ENCODE assay signal across 8 cellular contexts in the genomic region with DNA sequence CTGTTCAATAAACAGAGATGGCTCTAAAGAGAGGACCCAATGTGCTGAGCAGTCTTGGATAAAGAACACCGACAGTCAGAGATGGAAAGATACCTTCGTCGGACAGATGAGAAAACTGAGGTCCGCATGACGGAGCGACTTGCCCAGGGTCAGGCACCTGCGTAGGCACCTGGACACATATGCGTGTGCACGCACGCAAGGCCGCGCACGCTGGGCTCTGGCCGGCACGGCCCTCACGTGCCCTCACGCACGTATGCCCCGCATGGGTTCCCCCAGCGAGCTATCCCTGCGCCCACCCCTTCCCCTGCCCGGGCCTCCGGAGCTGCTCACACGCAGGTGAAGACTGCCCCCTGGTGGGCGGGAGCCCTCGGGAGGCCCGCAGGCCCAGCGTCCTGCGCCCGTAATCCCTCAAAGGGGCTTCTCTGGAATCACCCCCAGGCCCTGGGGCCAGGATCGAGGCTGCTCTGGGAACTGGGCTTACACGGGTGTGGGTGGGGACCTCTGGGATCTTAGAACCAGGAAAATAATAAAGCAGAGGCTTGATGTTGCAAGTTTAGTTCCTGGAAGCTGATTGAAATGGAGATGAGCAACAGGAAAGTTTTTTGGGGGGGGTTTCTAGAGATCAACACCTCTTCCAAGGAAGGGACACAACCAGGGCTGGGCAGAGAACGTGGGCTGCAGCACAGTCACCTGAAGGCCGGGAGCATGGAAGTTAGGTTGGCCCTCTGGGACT.
DNase-seq lines count a peak whose midpoint lies in the region; TF ChIP-seq lines count a peak whose summit lies in the region.

No MANE protein-coding gene starts in this region.

- peak overlapping the region; percentile 38 for H3K9ac ChIP-seq in mucosa of stomach (ENCODE audit: low read length)

- H3K4me3 ChIP-seq in mucosa of stomach (ENCODE audit: low read length) = no peak overlapping the region

- H3K4me3 Mint-ChIP-seq in endothelial cell (ENCODE audit: unreplicated experiment) = no peak overlapping the region

- TF ChIP-seq CTCF in endothelial cell (IDR thresholded peaks at IDR 0.05; ENCODE audit: unreplicated experiment) = peak; percentile 94

- peaks cover 8% of the 10 kb centered on the region for H3K27me3 ChIP-seq in mucosa of stomach (ENCODE audit: control insufficient read depth, insufficient read depth, low read length)

- DNase-seq in NCI-H2171 treated with DMSO at 0.1 percent for 48 hours (lab: John Stamatoyannopoulos, UW) (peak; percentile 14), NCI-H2171 (lab: John Stamatoyannopoulos, UW) (no peak), NCI-H446 (lab: John Stamatoyannopoulos, UW) (peak; percentile 12 to 68), endothelial cell (ENCODE audit: low spot score) (peak; percentile 93), NCI-H510A (lab: John Stamatoyannopoulos, UW) (no peak)
- DNase-seq in activated CD8-positive, alpha-beta memory T cell treated with anti-CD3 and anti-CD28 coated beads, Interleukin-2, amount 50 U/mL, for 48 hours = peak; percentile 95
- DNase-seq in stimulated activated CD8-positive, alpha-beta memory T cell treated with anti-CD3 and anti-CD28 coated beads, Interleukin-4, amount 100 ng/mL, for 48 hours = peak; percentile 90

- no peaks in the 10 kb centered on the region for H3K9me3 Mint-ChIP-seq in endothelial cell (ENCODE audit: unreplicated experiment)

- no peak overlapping the region for H3K27ac Mint-ChIP-seq in endothelial cell (ENCODE audit: unreplicated experiment)

- no peaks in the 10 kb centered on the region for H3K36me3 Mint-ChIP-seq in endothelial cell (ENCODE audit: low read depth, unreplicated experiment)

- H3K4me1 ChIP-seq in mucosa of stomach (ENCODE audit: control insufficient read depth, insufficient read depth, low read length) = no peaks in the 10 kb centered on the region

- H3K9me3 ChIP-seq in mucosa of stomach (ENCODE audit: control insufficient read depth, low read length) = no peaks in the 10 kb centered on the region

- H3K36me3 ChIP-seq in mucosa of stomach (ENCODE audit: control insufficient read depth, insufficient read depth, low read length) = no peaks in the 10 kb centered on the region

- peaks cover 8% of the 10 kb centered on the region for H3K4me1 Mint-ChIP-seq in endothelial cell (ENCODE audit: unreplicated experiment)

- H3K27me3 Mint-ChIP-seq in endothelial cell (ENCODE audit: unreplicated experiment) = peaks cover 6% of the 10 kb centered on the region

Comparison
In these comparisons a context has a peak if more than half of its experiments do, and no peak if none do; other contexts are left out.
1. DNase-seq: peak in NCI-H2171 treated with DMSO at 0.1 percent for 48 hours (single experiment), NCI-H446 (2 of 2), activated CD8-positive, alpha-beta memory T cell treated with anti-CD3 and anti-CD28 coated beads, Interleukin-2, amount 50 U/mL, for 48 hours (single experiment), endothelial cell (single experiment) and stimulated activated CD8-positive, alpha-beta memory T cell treated with anti-CD3 and anti-CD28 coated beads, Interleukin-4, amount 100 ng/mL, for 48 hours (single experiment); none in NCI-H2171 (single experiment) and NCI-H510A (single experiment).